ENCODE assay signal across 26 cellular contexts in genomic region chr3:47412453-47412756, GRCh38.
"Had no signal": no experiment of that assay in that cellular context is flagged by ENCODE, and none has a peak within 500 bp of the region (broad histone marks: within the 10 kb centered on the region; RNA-seq: fewer than 3 reads in every experiment).

No MANE protein-coding gene starts in this region.

- H3K4me1 ChIP-seq: adrenal gland, pancreas, prostate gland, sigmoid colon, transverse colon had no signal

- ATAC-seq: activated T-cell treated with anti-CD3 and anti-CD28 coated beads, Interleukin-2, amount 50 U/mL, for 72 hours; left cardiac atrium; left ventricle myocardium superior; mucosa of descending colon; pancreas; stimulated activated effector memory CD8-positive, alpha-beta T cell treated with anti-CD3 and anti-CD28 coated beads, Interleukin-12 subunit alpha, Interleukin-12 subunit beta, amount 100 ng/mL, for 72 hours had no signal

- H3K27me3 Mint-ChIP-seq: activated naive CD8-positive, alpha-beta T cell treated with anti-CD3 and anti-CD28 coated beads for 36 hours had no signal

- DNase-seq: activated CD4-positive, alpha-beta T cell treated with anti-CD3 and anti-CD28 coated beads for 4 hours; activated CD4-positive, alpha-beta T cell treated with anti-CD3 and anti-CD28 coated beads, Interleukin-2, amount 50 U/mL, for 4 hours; activated naive CD4-positive, alpha-beta T cell; activated naive CD8-positive, alpha-beta T cell treated with anti-CD3 and anti-CD28 coated beads for 36 hours; activated T-cell treated with anti-CD3 and anti-CD28 coated beads for 4 hours; activated T-cell treated with anti-CD3 and anti-CD28 coated beads, Interleukin-2, amount 50 U/mL, for 72 hours; brain microvascular endothelial cell; dermis blood vessel endothelial cell; effector CD8-positive, alpha-beta T cell; left cardiac atrium; left ventricle myocardium superior; mucosa of descending colon; retina; sigmoid colon; small intestine; stimulated activated CD4-positive, alpha-beta T cell treated with anti-CD3 and anti-CD28 coated beads, Interleukin-4, amount 100 ng/mL, for 24 hours; testis; transverse colon had no signal

- H3K27ac Mint-ChIP-seq: activated naive CD8-positive, alpha-beta T cell treated with anti-CD3 and anti-CD28 coated beads for 36 hours; activated T-cell treated with anti-CD3 and anti-CD28 coated beads, Interleukin-2, amount 50 U/mL, for 72 hours had no signal

- H3K4me3 Mint-ChIP-seq: activated naive CD8-positive, alpha-beta T cell treated with anti-CD3 and anti-CD28 coated beads for 36 hours; activated T-cell treated with anti-CD3 and anti-CD28 coated beads, Interleukin-2, amount 50 U/mL, for 72 hours; nephron; stimulated activated effector memory CD8-positive, alpha-beta T cell treated with anti-CD3 and anti-CD28 coated beads, Interleukin-12 subunit alpha, Interleukin-12 subunit beta, amount 100 ng/mL, for 72 hours had no signal

- H3K4me3 ChIP-seq: adrenal gland, mucosa of descending colon, pancreas, prostate gland, sigmoid colon, testis, transverse colon had no signal

- H3K27ac ChIP-seq: adrenal gland, brain microvascular endothelial cell, epithelial cell of prostate, neutrophil, pancreas, prostate gland, sigmoid colon, testis, transverse colon, VCaP had no signal

- H3K9me3 ChIP-seq: adrenal gland, mucosa of descending colon, neutrophil, pancreas, prostate gland, sigmoid colon, testis, transverse colon had no signal

- H3K9me3 Mint-ChIP-seq: activated naive CD8-positive, alpha-beta T cell treated with anti-CD3 and anti-CD28 coated beads for 36 hours; activated T-cell treated with anti-CD3 and anti-CD28 coated beads, Interleukin-2, amount 50 U/mL, for 72 hours; nephron; stimulated activated effector memory CD8-positive, alpha-beta T cell treated with anti-CD3 and anti-CD28 coated beads, Interleukin-12 subunit alpha, Interleukin-12 subunit beta, amount 100 ng/mL, for 72 hours had no signal

- H3K4me1 Mint-ChIP-seq: nephron had no signal

- H3K27me3 ChIP-seq: adrenal gland, brain microvascular endothelial cell, neutrophil, pancreas, sigmoid colon, testis, transverse colon had no signal
